ENCODE assay signal across 15 cellular contexts in the genomic region with DNA sequence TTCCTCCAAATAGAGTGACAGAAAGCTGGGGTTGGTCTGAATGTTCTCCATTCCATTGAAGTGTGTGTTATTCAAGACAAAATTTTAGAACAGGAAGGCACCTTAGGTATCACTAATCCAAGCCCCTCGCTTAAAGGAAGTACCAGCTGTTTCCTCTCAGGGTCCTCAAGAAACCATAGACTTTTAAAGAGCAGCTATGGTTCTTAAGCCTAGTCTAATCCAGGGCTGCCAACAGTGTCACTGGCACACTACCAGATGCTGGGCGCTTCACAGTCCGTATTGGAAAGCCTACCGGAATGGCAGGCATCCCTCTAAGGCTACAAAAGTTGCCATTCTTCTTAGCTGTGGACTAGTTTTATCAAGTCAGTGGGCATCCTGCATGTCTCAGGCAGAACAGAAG. TPM values are rescaled to one million over a fixed set of nuclear protein-coding genes. Genes with fewer than 3 reads are reported as not detected.
A peak's percentile ranks its signal among the peaks of the same experiment; 100 is the strongest.
DNase-seq lines count a peak whose midpoint lies in the region; ATAC-seq, FAIRE-seq and TF ChIP-seq lines count a peak whose summit lies in the region.
"Had no signal": no experiment of that assay in that cellular context is flagged by ENCODE, and none has a peak within 500 bp of the region (broad histone marks: within the 10 kb centered on the region; RNA-seq: fewer than 3 reads in every experiment).

No MANE protein-coding gene starts in this region.

- no peak for TF ChIP-seq RAD21 in GM12878 (IDR thresholded peaks at IDR 0.05; ENCODE audit: insufficient read depth, low read depth, low read length)

- DNase-seq in right atrium auricular region (ENCODE audit: low spot score), result no peak
- DNase-seq in heart right ventricle, result no peak
- peak; percentile 33 for DNase-seq in MV-4-11 (lab: John Stamatoyannopoulos, UW)
- DNase-seq in GM12878 (ENCODE audit: low read depth, low spot score), result no peak
- DNase-seq in testis, result peak; percentile 66
- DNase-seq in PC-3, result no peak
- DNase-seq in brain microvascular endothelial cell, result no peak
- DNase-seq: activated gamma-delta T cell; NCI-H2081 treated with DMSO at 0.1 percent for 48 hours; PC-9; stimulated activated CD4-positive, alpha-beta T cell treated with anti-CD3 and anti-CD28 coated beads, Interleukin-12 subunit alpha, Interleukin-12 subunit beta, amount 100 ng/mL, for 4 hours had no signal

- intact Hi-C loops in heart right ventricle (cut with DNase I) (loop anchor here in 8 of 10 donors (5.0 to 10.0 kb wide), 6 partner anchors 52 to 272 kb away; a partner anchor contains a TSS), GM12878 (cut with micrococcal nuclease; ENCODE audit: unreplicated experiment) (loop anchor here (5.0 kb wide), 2 partner anchors 125 to 750 kb away; a partner anchor contains a TSS), testis (cut with DNase I; ENCODE audit: low total_unique reads) (no loop called here), PC-3 (cut with micrococcal nuclease) (loop anchor here (10.0 kb wide), 1 partner anchor 232 kb away; no protein-coding TSS in a partner anchor)

- no peaks in the 10 kb centered on the region for H3K9me2 ChIP-seq in PC-3 (replicated peaks; ENCODE audit: low read length)

- no peak for ATAC-seq in heart right ventricle
- ATAC-seq in GM12878, result no peak
- no peak for ATAC-seq in PC-3
- ATAC-seq in GM21786 (IDR thresholded peaks at IDR 0.05; ENCODE audit: unreplicated experiment), result no peak

- H3K9me3 ChIP-seq in right atrium auricular region (no peaks in the 10 kb centered on the region), heart right ventricle (peaks cover 0 to 12% (median 0%) of the 10 kb centered on the region in 11 donors), GM12878 (replicated peaks; ENCODE audit: control insufficient read depth, insufficient read depth, low read length) (peaks cover 5% of the 10 kb centered on the region), testis (no peaks in the 10 kb centered on the region), PC-3 (ENCODE audit: low read length) (no peaks in the 10 kb centered on the region)

- BruUV-seq in GM12878 (replicated peaks; lab: Mats Ljungman, UMichigan) (no TSS peak), PC-3 (replicated peaks; lab: Mats Ljungman, UMichigan) (no TSS peak)

- RAD21 ChIA-PET in GM12878 (lab: Charles Lee; ENCODE audit: unreplicated experiment), result interaction anchor here (0.8 to 5.8 kb wide), 13 partner anchors 16 to 171 kb away, joined by 3 to 38 read pairs (median 4); no protein-coding TSS in a partner anchor

- WGBS in heart right ventricle, 2 donors, result 57 to 63% methylated on average over 4 of the region's 4 CpGs
- 28% methylated on average over 4 of the region's 4 CpGs for WGBS in GM12878 (ENCODE audit: insufficient coverage, insufficient replicate concordance, low lambda C conversion rate, missing lambda C conversion rate)
- WGBS in testis, 2 donors, result 51 to 56% methylated on average over 4 of the region's 4 CpGs

- TF ChIP-seq POLR2A in GM12878 (IDR thresholded peaks at IDR 0.05; ENCODE audit: low read depth, low read length) (no peak), testis (IDR thresholded peaks at IDR 0.05) (no peak)

- H3K27me3 ChIP-seq in right atrium auricular region, result no peaks in the 10 kb centered on the region
- H3K27me3 ChIP-seq in heart right ventricle, result no peaks in the 10 kb centered on the region
- no peaks in the 10 kb centered on the region for H3K27me3 ChIP-seq in GM12878 (replicated peaks in 1 of 2; ENCODE audit: control insufficient read depth in 2 of 2, insufficient read depth in 2 of 2, low read length in 1 of 2)
- H3K27me3 ChIP-seq in testis, result no peaks in the 10 kb centered on the region
- H3K27me3 ChIP-seq in PC-3 (ENCODE audit: low read length), result no peaks in the 10 kb centered on the region
- H3K27me3 ChIP-seq in brain microvascular endothelial cell (replicated peaks), result no peaks in the 10 kb centered on the region

- H3K9ac ChIP-seq in GM12878 (ENCODE audit: control insufficient read depth, insufficient read depth, low read length), result peak overlapping the region; percentile 93
- H3K9ac ChIP-seq in PC-3 (ENCODE audit: low read length), result no peak overlapping the region

- H3K4me3 ChIP-seq in right atrium auricular region (no peak overlapping the region), heart right ventricle (no peak overlapping the region), GM12878 (peak overlapping the region; percentile 88), testis (no peak overlapping the region), PC-3 (ENCODE audit: low read length) (no peak overlapping the region), brain microvascular endothelial cell (ENCODE audit: low read depth, low read length) (no peak overlapping the region)
- H3K4me3 ChIP-seq: PC-9 had no signal

- CTCF ChIA-PET in GM12878 (lab: Yijun Ruan, JAX), result interaction anchor here (0.7 to 3.1 kb wide), 6 partner anchors 14 to 401 kb away, joined by 3 to 32 read pairs (median 5); no protein-coding TSS in a partner anchor
- CTCF ChIA-PET in PC-3 (lab: Charles Lee), result no interaction called here

- no peaks in the 10 kb centered on the region for H3F3A ChIP-seq in PC-3 (ENCODE audit: low read length, unreplicated experiment)

- H3K4me1 ChIP-seq in right atrium auricular region (peaks cover 0 to 48% of the 10 kb centered on the region in 2 donors), heart right ventricle (peaks cover 0 to 58% (median 35%) of the 10 kb centered on the region in 9 donors), GM12878 (ENCODE audit: control insufficient read depth, insufficient read depth, low read length) (peaks cover 33% of the 10 kb centered on the region), testis (peaks cover 5% of the 10 kb centered on the region), PC-3 (ENCODE audit: insufficient read depth, low read length) (peaks cover 14% of the 10 kb centered on the region)

- POLR2A ChIA-PET in GM12878 (lab: Charles Lee) (interaction anchor here (0.7 to 4.2 kb wide), 5 partner anchors 16 to 185 kb away, joined by 3 to 29 read pairs (median 4); no protein-coding TSS in a partner anchor), PC-3 (lab: Charles Lee; ENCODE audit: unreplicated experiment) (no interaction called here)

- H4K20me1 ChIP-seq in GM12878 (ENCODE audit: control insufficient read depth, insufficient read depth) (no peaks in the 10 kb centered on the region), PC-3 (ENCODE audit: low read length) (no peaks in the 10 kb centered on the region)

- peak overlapping the region; percentile 41 to 98 for H3K27ac ChIP-seq in right atrium auricular region
- peak overlapping the region in 2 of 10 donors; percentile 37 to 38 for H3K27ac ChIP-seq in heart right ventricle
- H3K27ac ChIP-seq in GM12878 (ENCODE audit: control insufficient read depth, insufficient read depth), result peak overlapping the region; percentile 97
- peak overlapping the region in 1 of 2 donors; percentile 99 for H3K27ac ChIP-seq in testis
- no peak overlapping the region for H3K27ac ChIP-seq in PC-3 (ENCODE audit: low read length)
- H3K27ac ChIP-seq in brain microvascular endothelial cell, result no peak overlapping the region
- H3K27ac ChIP-seq: C4-2B, PC-9 had no signal

- peaks cover 54% of the 10 kb centered on the region for H3K79me2 ChIP-seq in GM12878 (ENCODE audit: control insufficient read depth, insufficient read depth, low read length)
- peaks cover 15% of the 10 kb centered on the region for H3K79me2 ChIP-seq in PC-3 (ENCODE audit: low read length)

- in situ Hi-C loops in GM12878 (cut with MboI) (no loop called here), brain microvascular endothelial cell (cut with HindIII; ENCODE audit: low pct_ligation_motif_present, low sequenced_read_pairs) (no loop called here)

- H3K4me2 ChIP-seq in GM12878 (ENCODE audit: control insufficient read depth, insufficient read depth), result peak overlapping the region; percentile 95
- H3K4me2 ChIP-seq in PC-3 (ENCODE audit: low read length), result no peak overlapping the region

- TF ChIP-seq EP300 in GM12878 (IDR thresholded peaks at IDR 0.05; ENCODE audit: borderline replicate concordance in 1 of 2, control insufficient read depth in 1 of 2, low read depth in 2 of 2, low read length in 2 of 2), result no peak

- TF ChIP-seq CTCF in right atrium auricular region (IDR thresholded peaks at IDR 0.05) (no peak), heart right ventricle (IDR thresholded peaks at IDR 0.05) (no peak), GM12878 (IDR thresholded peaks at IDR 0.05 in 2 of 3, conservative IDR thresholded peaks at IDR 0.05 in 1 of 3; ENCODE audit: control insufficient read depth in 2 of 3, extremely low read depth in 1 of 3, insufficient read depth in 1 of 3, low read depth in 3 of 3, low read length in 3 of 3) (no peak), testis (IDR thresholded peaks at IDR 0.05) (no peak), PC-3 (conservative IDR thresholded peaks at IDR 0.05; ENCODE audit: low read depth, low read length) (no peak), brain microvascular endothelial cell (IDR thresholded peaks at IDR 0.05; ENCODE audit: low read depth, low read length, missing control alignments) (no peak)

- SMC1A ChIA-PET in GM12878 (lab: Charles Lee; ENCODE audit: uncharacterized antibody, unreplicated experiment), result interaction anchor here (0.8 to 3.1 kb wide), 22 partner anchors 17 to 444 kb away, joined by 3 to 36 read pairs (median 5); no protein-coding TSS in a partner anchor

- H2AFZ ChIP-seq in GM12878 (ENCODE audit: control insufficient read depth, low read depth, low read length) (peak overlapping the region; percentile 40), PC-3 (ENCODE audit: low read length) (no peak overlapping the region)
- H2AFZ ChIP-seq: PC-9 had no signal

- FAIRE-seq in GM12878 (lab: Jason Lieb, UNC), result no peak
- FAIRE-seq: H54, TTC549 had no signal

- H3K36me3 ChIP-seq in right atrium auricular region (no peaks in the 10 kb centered on the region), heart right ventricle (no peaks in the 10 kb centered on the region), GM12878 (ENCODE audit: control insufficient read depth in 2 of 2, insufficient read depth in 2 of 2, low read length in 1 of 2) (0 out of 4 replicates have a peak, but pooled peaks cover 0 to 4% of the 10 kb centered on the region in 2 experiments), testis (ENCODE audit: low read depth, missing control alignments) (no peaks in the 10 kb centered on the region), PC-3 (ENCODE audit: low read depth, low read length) (no peaks in the 10 kb centered on the region), brain microvascular endothelial cell (replicated peaks) (no peaks in the 10 kb centered on the region)

RNA-seq across cellular contexts. Expression of a gene that starts 1.9 kb away (rescaled TPM):
- 1 to 10 TPM; 2.7 to 3.3 TPM for total RNA-seq in right atrium auricular region
- total RNA-seq in heart right ventricle, result 1 to 10 TPM; 2.0 to 4.7 (median 2.7) TPM
- polyA plus RNA-seq in heart right ventricle, result under 1 TPM; 0.51 to 0.75 TPM
- 35.7 and 37.8 TPM in 2 replicates for total RNA-seq in GM12878 (2013; cell fraction: nucleolus; rRNA removed)
- 7.9 and 12.6 TPM in 2 replicates for total RNA-seq in GM12878 (2014; rRNA removed)
- 8.3 and 11.6 TPM in 2 replicates for total RNA-seq in GM12878 (2014; rRNA removed; fragmentation: Illumina TruSeq; extraction: Trizol)
- total RNA-seq in GM12878 (2021), result 10.4 and 12.6 TPM in 2 replicates
- polyA plus RNA-seq in GM12878 (2011; ENCODE audit: low read depth), result 3.2 TPM
- 12.9 and 19.0 TPM in 2 replicates for polyA plus RNA-seq in GM12878 (2011; rRNA removed)
- polyA plus RNA-seq in GM12878 (2011; cell fraction: cytosol; rRNA removed), result 6.1 and 6.5 TPM in 2 replicates
- polyA plus RNA-seq in GM12878 (2011; cell fraction: nucleus; rRNA removed), result 7.3 and 9.0 TPM in 2 replicates
- polyA plus RNA-seq in GM12878 (2012), result 4.9 and 7.1 TPM in 2 replicates
- 7.6 and 9.7 TPM in 2 replicates for polyA plus RNA-seq in GM12878 (2014; fragmentation: Illumina TruSeq; extraction: Trizol)
- polyA plus RNA-seq in GM12878 (2014; fragmentation: Nextera tagmentation; extraction: Ambion mirVana), result 1 to 10 TPM; 2.3 to 3.6 TPM
- 6.5 and 7.0 TPM in 2 replicates for polyA plus RNA-seq in GM12878 (2014; rRNA removed)
- polyA plus RNA-seq in GM12878 (2016; fragmentation: Nextera tagmentation; extraction: Ambion mirVana), result 10 to 100 TPM; 12.5 to 14.0 TPM
- polyA minus RNA-seq in GM12878 (2011; rRNA and poly(A)+ RNA removed), result 22.3 and 31.5 TPM in 2 replicates
- polyA minus RNA-seq in GM12878 (2011; cell fraction: cytosol; rRNA and poly(A)+ RNA removed), result 7.4 and 10.7 TPM in 2 replicates
- 33.4 and 44.8 TPM in 2 replicates for polyA minus RNA-seq in GM12878 (2011; cell fraction: nucleus; rRNA and poly(A)+ RNA removed)
- 10 to 100 TPM in 1 of 2 donors, 1 to 10 TPM in 1; 8.1 to 16.8 TPM for total RNA-seq in testis
- 32.0 TPM for polyA plus RNA-seq in testis (ENCODE audit: insufficient read depth, low read depth, low replicate concordance)
- 2.5 and 3.8 TPM in 2 replicates for total RNA-seq in PC-3 (2014; rRNA removed)

Comparison
In these comparisons a context has a peak if more than half of its experiments do, and no peak if none do; other contexts are left out.
1. DNase-seq: peak in MV-4-11 (single experiment) and testis (single experiment); none in right atrium auricular region (single experiment), heart right ventricle (0 of 2), GM12878 (single experiment), PC-3 (single experiment) and brain microvascular endothelial cell (single experiment).
2. H3K27ac ChIP-seq: peak in right atrium auricular region (2 of 2) and GM12878 (single experiment); none in PC-3 (single experiment) and brain microvascular endothelial cell (single experiment).